13 cellular contexts compared by ENCODE assay signal in genomic region chr2:201904529-201905420, GRCh38.
DNase-seq lines count a peak whose midpoint lies in the region; ATAC-seq, FAIRE-seq and TF ChIP-seq lines count a peak whose summit lies in the region.
"Had no signal": no experiment of that assay in that cellular context is flagged by ENCODE, and none has a peak within 500 bp of the region (broad histone marks: within the 10 kb centered on the region; RNA-seq: fewer than 3 reads in every experiment).

No MANE protein-coding gene starts in this region.

- no peaks in the 10 kb centered on the region for H3K79me2 ChIP-seq in GM12878 (ENCODE audit: control insufficient read depth, insufficient read depth, low read length)

- POLR2A ChIA-PET in GM12878 (lab: Charles Lee) = interaction anchor here (0.7 to 0.8 kb wide), 2 partner anchors 9 to 247 kb away, joined by 3 to 5 read pairs; no protein-coding TSS in a partner anchor

- intact Hi-C loops in GM12878 (cut with micrococcal nuclease; ENCODE audit: unreplicated experiment) = no loop called here
- intact Hi-C loops in activated naive CD4-positive, alpha-beta T cell treated with anti-CD3 and anti-CD28 coated beads for 36 hours (cut with micrococcal nuclease) = no loop called here

- TF ChIP-seq EP300 in GM12878 (IDR thresholded peaks at IDR 0.05; ENCODE audit: borderline replicate concordance in 1 of 2, control insufficient read depth in 1 of 2, low read depth in 2 of 2, low read length in 2 of 2) = no peak

- H3K9me3 ChIP-seq in GM12878 (replicated peaks; ENCODE audit: control insufficient read depth, insufficient read depth, low read length) = no peaks in the 10 kb centered on the region
- H3K9me3 ChIP-seq: body of pancreas had no signal

- no peak overlapping the region for H2AFZ ChIP-seq in GM12878 (ENCODE audit: control insufficient read depth, low read depth, low read length)

- H3K27ac Mint-ChIP-seq in activated naive CD4-positive, alpha-beta T cell treated with anti-CD3 and anti-CD28 coated beads for 36 hours = no peak overlapping the region
- H3K27ac Mint-ChIP-seq: activated CD4-positive, alpha-beta memory T cell treated with anti-CD3 and anti-CD28 coated beads, Interleukin-2, amount 10 ng/mL, durations not matched to agents 7 days and 5 days had no signal

- peak overlapping the region; percentile 36 for H3K4me2 ChIP-seq in GM12878 (ENCODE audit: control insufficient read depth, insufficient read depth)

- H3K4me3 Mint-ChIP-seq in activated naive CD4-positive, alpha-beta T cell treated with anti-CD3 and anti-CD28 coated beads for 36 hours = no peak overlapping the region
- H3K4me3 Mint-ChIP-seq: activated CD4-positive, alpha-beta memory T cell treated with anti-CD3 and anti-CD28 coated beads, Interleukin-2, amount 10 ng/mL, durations not matched to agents 7 days and 5 days had no signal

- H3K27ac ChIP-seq in GM12878 (ENCODE audit: control insufficient read depth, insufficient read depth) (no peak overlapping the region; the same call in 1 of the 2 replicates), coronary artery (no peak overlapping the region)
- H3K27ac ChIP-seq: body of pancreas had no signal

- H3K9me3 Mint-ChIP-seq in activated naive CD4-positive, alpha-beta T cell treated with anti-CD3 and anti-CD28 coated beads for 36 hours = no peaks in the 10 kb centered on the region
- H3K9me3 Mint-ChIP-seq: activated CD4-positive, alpha-beta memory T cell treated with anti-CD3 and anti-CD28 coated beads, Interleukin-2, amount 10 ng/mL, durations not matched to agents 7 days and 5 days had no signal

- peaks cover 11% of the 10 kb centered on the region for H3K27me3 Mint-ChIP-seq in activated naive CD4-positive, alpha-beta T cell treated with anti-CD3 and anti-CD28 coated beads for 36 hours (ENCODE audit: low read depth)

- WGBS in GM12878 (ENCODE audit: insufficient coverage, insufficient replicate concordance, low lambda C conversion rate, missing lambda C conversion rate) = 19% methylated on average over 5 of the region's 5 CpGs

- no TSS peak for BruUV-seq in GM12878 (replicated peaks; lab: Mats Ljungman, UMichigan)

- no peaks in the 10 kb centered on the region for H4K20me1 ChIP-seq in GM12878 (ENCODE audit: control insufficient read depth, insufficient read depth)

- no peaks in the 10 kb centered on the region for H3K27me3 ChIP-seq in GM12878 (replicated peaks in 1 of 2; ENCODE audit: control insufficient read depth in 2 of 2, insufficient read depth in 2 of 2, low read length in 1 of 2)
- H3K27me3 ChIP-seq: body of pancreas had no signal

- RAD21 ChIA-PET in GM12878 (lab: Charles Lee; ENCODE audit: unreplicated experiment) = no interaction called here

- peaks cover 12% of the 10 kb centered on the region for H3K4me1 Mint-ChIP-seq in activated naive CD4-positive, alpha-beta T cell treated with anti-CD3 and anti-CD28 coated beads for 36 hours (ENCODE audit: low read depth)

- H3K36me3 Mint-ChIP-seq in activated naive CD4-positive, alpha-beta T cell treated with anti-CD3 and anti-CD28 coated beads for 36 hours (ENCODE audit: low read depth) = no peaks in the 10 kb centered on the region

- TF ChIP-seq CTCF in GM12878 (IDR thresholded peaks at IDR 0.05 in 2 of 3, conservative IDR thresholded peaks at IDR 0.05 in 1 of 3; ENCODE audit: control insufficient read depth in 2 of 3, extremely low read depth in 1 of 3, insufficient read depth in 1 of 3, low read depth in 3 of 3, low read length in 3 of 3) (no peak), coronary artery (IDR thresholded peaks at IDR 0.05) (no peak)

- H3K4me3 ChIP-seq in GM12878 = no peak overlapping the region
- no peak overlapping the region for H3K4me3 ChIP-seq in coronary artery
- H3K4me3 ChIP-seq: body of pancreas had no signal

- CTCF ChIA-PET in GM12878 (lab: Yijun Ruan, JAX) = interaction anchor here (0.6 to 1.4 kb wide), 3 partner anchors 11 to 836 kb away, joined by 3 to 4 read pairs (median 3); no protein-coding TSS in a partner anchor
- CTCF ChIA-PET in activated naive CD4-positive, alpha-beta T cell treated with anti-CD3 and anti-CD28 coated beads for 36 hours (lab: Charles Lee) = interaction anchor here (0.6 to 0.7 kb wide), 2 partner anchors 490 to 540 kb away, joined by 3 to 4 read pairs; no protein-coding TSS in a partner anchor

- ATAC-seq in GM18502 (IDR thresholded peaks at IDR 0.05; ENCODE audit: poor library complexity, unreplicated experiment) (peak; percentile 91), GM21447 (IDR thresholded peaks at IDR 0.05; ENCODE audit: unreplicated experiment) (peak; percentile 92), HG03095 (IDR thresholded peaks at IDR 0.05; ENCODE audit: unreplicated experiment) (peak; percentile 96), GM12878 (peak; percentile 95)
- ATAC-seq: body of pancreas, Right ventricle myocardium inferior had no signal

- TF ChIP-seq RAD21 in GM12878 (IDR thresholded peaks at IDR 0.05; ENCODE audit: insufficient read depth, low read depth, low read length) = no peak

- TF ChIP-seq POLR2A in GM12878 (IDR thresholded peaks at IDR 0.05; ENCODE audit: low read depth, low read length) (no peak), erythroblast (IDR thresholded peaks at IDR 0.05; ENCODE audit: low read length) (no peak)

- no peak for FAIRE-seq in GM12878 (lab: Jason Lieb, UNC)

- SMC1A ChIA-PET in GM12878 (lab: Charles Lee; ENCODE audit: uncharacterized antibody, unreplicated experiment) = interaction anchor here (0.9 to 1.9 kb wide), 4 partner anchors 10 to 275 kb away, joined by 3 to 6 read pairs (median 3); no protein-coding TSS in a partner anchor

- no peaks in the 10 kb centered on the region for H3K36me3 ChIP-seq in GM12878 (ENCODE audit: control insufficient read depth in 2 of 2, insufficient read depth in 2 of 2, low read length in 1 of 2)

- DNase-seq in GM12878 (ENCODE audit: low read depth, low spot score) (peak; percentile 40), NCI-H1930 (lab: John Stamatoyannopoulos, UW) (no peak), erythroblast (lab: John Stamatoyannopoulos, UW) (no peak), coronary artery (ENCODE audit: low spot score) (no peak)
- DNase-seq in activated naive CD4-positive, alpha-beta T cell treated with anti-CD3 and anti-CD28 coated beads for 36 hours = no peak
- DNase-seq: activated CD4-positive, alpha-beta memory T cell treated with anti-CD3 and anti-CD28 coated beads, Interleukin-2, amount 10 ng/mL, durations not matched to agents 7 days and 5 days; body of pancreas; C1 segment of cervical spinal cord; stimulated activated CD4-positive, alpha-beta T cell treated with anti-CD3 and anti-CD28 coated beads, Interleukin-4, amount 100 ng/mL, for 24 hours had no signal

- in situ Hi-C loops in GM12878 (cut with MboI) = loop anchor here (5.0 kb wide), 1 partner anchor 53 kb away; no protein-coding TSS in a partner anchor

- H3K4me1 ChIP-seq in GM12878 (ENCODE audit: control insufficient read depth, insufficient read depth, low read length) = peaks cover 11% of the 10 kb centered on the region
- H3K4me1 ChIP-seq: body of pancreas had no signal

- no peak overlapping the region; the same call in 1 of the 2 replicates for H3K9ac ChIP-seq in GM12878 (ENCODE audit: control insufficient read depth, insufficient read depth, low read length)

TF ChIP-seq in GM12878, 131 proteins besides CTCF, POLR2A, EP300 and RAD21 (continues in another document):
- TF ChIP-seq CHD1 (IDR thresholded peaks at IDR 0.05; ENCODE audit: low read depth, low read length) (no peak), IRF3 (IDR thresholded peaks at IDR 0.05) (no peak), ATF7 (IDR thresholded peaks at IDR 0.05; ENCODE audit: low read depth) (0 out of 2 replicates have a peak, but pooled peaks have one; percentile 20), SREBF2 (IDR thresholded peaks at IDR 0.05; ENCODE audit: low read length) (no peak), SPI1 (IDR thresholded peaks at IDR 0.05; ENCODE audit: borderline replicate concordance, insufficient read depth, low read depth, low read length) (no peak; the same call in 1 of the 2 replicates), POU2F2 (IDR thresholded peaks at IDR 0.05; ENCODE audit: borderline replicate concordance, low read depth, low read length) (peak; percentile 93), KLF5 (IDR thresholded peaks at IDR 0.05; ENCODE audit: partially characterized antibody) (no peak), BRCA1 (IDR thresholded peaks at IDR 0.05; ENCODE audit: low read depth, low read length) (no peak), ZZZ3 (IDR thresholded peaks at IDR 0.05; ENCODE audit: control insufficient read depth, insufficient read length, low read depth) (no peak), RCOR1 (conservative IDR thresholded peaks at IDR 0.05; ENCODE audit: low read depth, low read length) (no peak), YY1 (IDR thresholded peaks at IDR 0.05; ENCODE audit: low read depth, low read length) (no peak), ZSCAN29 (IDR thresholded peaks at IDR 0.05) (no peak), MEF2A (IDR thresholded peaks at IDR 0.05; ENCODE audit: insufficient read depth, low read depth, low read length) (no peak), RUNX3 (IDR thresholded peaks at IDR 0.05; ENCODE audit: low read length) (peak; percentile 63)
- TF ChIP-seq, protein P1, sequence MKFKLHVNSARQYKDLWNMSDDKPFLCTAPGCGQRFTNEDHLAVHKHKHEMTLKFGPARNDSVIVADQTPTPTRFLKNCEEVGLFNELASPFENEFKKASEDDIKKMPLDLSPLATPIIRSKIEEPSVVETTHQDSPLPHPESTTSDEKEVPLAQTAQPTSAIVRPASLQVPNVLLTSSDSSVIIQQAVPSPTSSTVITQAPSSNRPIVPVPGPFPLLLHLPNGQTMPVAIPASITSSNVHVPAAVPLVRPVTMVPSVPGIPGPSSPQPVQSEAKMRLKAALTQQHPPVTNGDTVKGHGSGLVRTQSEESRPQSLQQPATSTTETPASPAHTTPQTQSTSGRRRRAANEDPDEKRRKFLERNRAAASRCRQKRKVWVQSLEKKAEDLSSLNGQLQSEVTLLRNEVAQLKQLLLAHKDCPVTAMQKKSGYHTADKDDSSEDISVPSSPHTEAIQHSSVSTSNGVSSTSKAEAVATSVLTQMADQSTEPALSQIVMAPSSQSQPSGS (IDR thresholded peaks at IDR 0.05; ENCODE audit: low read length) = no peak
